ENCODE assay signal across 8 cellular contexts in genomic region chr2:201158111-201158929, GRCh38. TPM values are rescaled to one million over a fixed set of nuclear protein-coding genes. Genes with fewer than 3 reads are reported as not detected.
DNase-seq lines count a peak whose midpoint lies in the region; ATAC-seq and TF ChIP-seq lines count a peak whose summit lies in the region.

No MANE protein-coding gene starts in this region.

- peaks cover 40% of the 10 kb centered on the region for H3K36me3 ChIP-seq in CD8-positive, alpha-beta memory T cell (ENCODE audit: insufficient read depth, low read length)
- peaks cover 79% of the 10 kb centered on the region for H3K36me3 ChIP-seq in endodermal cell (ENCODE audit: control insufficient read depth, insufficient read depth, low read length)
- H3K36me3 ChIP-seq in mesodermal cell (ENCODE audit: control insufficient read depth, insufficient read depth, low read length): peaks cover 56% of the 10 kb centered on the region
- H3K36me3 ChIP-seq in thymus (ENCODE audit: control insufficient read depth, insufficient read depth): peaks cover 50% of the 10 kb centered on the region

- ATAC-seq in GM18873 (IDR thresholded peaks at IDR 0.05; ENCODE audit: low FRiP score, unreplicated experiment): peak; percentile 93
- ATAC-seq in HG03097 (IDR thresholded peaks at IDR 0.05; ENCODE audit: low FRiP score, unreplicated experiment): peak; percentile 77
- peak; percentile 92 for ATAC-seq in WTC11

- peak overlapping the region in 2 of 7 donors; percentile 6 to 45 for H3K4me3 Mint-ChIP-seq in CD8-positive, alpha-beta memory T cell
- H3K4me3 Mint-ChIP-seq in WTC11: no peak overlapping the region
- no peak overlapping the region for H3K4me3 Mint-ChIP-seq in endodermal cell

- H3K9me3 Mint-ChIP-seq in CD8-positive, alpha-beta memory T cell: no peaks in the 10 kb centered on the region
- H3K9me3 Mint-ChIP-seq in WTC11: no peaks in the 10 kb centered on the region
- no peaks in the 10 kb centered on the region for H3K9me3 Mint-ChIP-seq in endodermal cell

- H3K9ac ChIP-seq in endodermal cell (ENCODE audit: extremely low read depth, low read length, poor library complexity, severe bottlenecking): no peak overlapping the region

- peaks cover 14 to 32% (median 30%) of the 10 kb centered on the region in 3 donors for H3K4me1 Mint-ChIP-seq in CD8-positive, alpha-beta memory T cell
- H3K4me1 Mint-ChIP-seq in WTC11 (peaks cover 13% of the 10 kb centered on the region), endodermal cell (peaks cover 16% of the 10 kb centered on the region)

- peak; percentile 14 to 77 (median 56) for DNase-seq in CD8-positive, alpha-beta memory T cell
- DNase-seq in NCI-H2227 (lab: John Stamatoyannopoulos, UW; ENCODE audit: unreplicated experiment): peak; percentile 81
- peak; percentile 51 for DNase-seq in WTC11 (ENCODE audit: low spot score)
- DNase-seq in endodermal cell: peak; percentile 89

- no peak overlapping the region for H3K4me3 ChIP-seq in CD8-positive, alpha-beta memory T cell (ENCODE audit: low read length)
- H3K4me3 ChIP-seq in endodermal cell (ENCODE audit: low read length) (peak overlapping the region; percentile 14), mesodermal cell (ENCODE audit: extremely low read depth, insufficient read depth, low read length, poor library complexity, severe bottlenecking) (no peak overlapping the region), thymus (ENCODE audit: low read length) (no peak overlapping the region)

- H3K27me3 Mint-ChIP-seq in CD8-positive, alpha-beta memory T cell: no peaks in the 10 kb centered on the region
- H3K27me3 Mint-ChIP-seq in WTC11 (ENCODE audit: low read depth) (no peaks in the 10 kb centered on the region), endodermal cell (ENCODE audit: insufficient read depth) (no peaks in the 10 kb centered on the region)

- H3K27ac ChIP-seq in CD8-positive, alpha-beta memory T cell (ENCODE audit: low read depth, low read length): no peak overlapping the region
- H3K27ac ChIP-seq in endodermal cell (ENCODE audit: low read depth, low read length): peak overlapping the region; percentile 45
- peak overlapping the region; percentile 86 for H3K27ac ChIP-seq in mesodermal cell (ENCODE audit: low read depth, low read length, severe bottlenecking)
- peak overlapping the region; percentile 65 for H3K27ac ChIP-seq in thymus (ENCODE audit: low read depth)

- H3K4me1 ChIP-seq in CD8-positive, alpha-beta memory T cell (ENCODE audit: insufficient read depth, low read length): peaks cover 9% of the 10 kb centered on the region
- H3K4me1 ChIP-seq in endodermal cell (ENCODE audit: control insufficient read depth, insufficient read depth, low read length) (peaks cover 8% of the 10 kb centered on the region), mesodermal cell (ENCODE audit: control insufficient read depth, insufficient read depth, low read length, poor library complexity, severe bottlenecking) (peaks cover 11% of the 10 kb centered on the region), thymus (ENCODE audit: control insufficient read depth, insufficient read depth, low read length) (no peaks in the 10 kb centered on the region)

- no peaks in the 10 kb centered on the region for H3K27me3 ChIP-seq in CD8-positive, alpha-beta memory T cell (ENCODE audit: insufficient read depth, low read length, poor library complexity, severe bottlenecking)
- no peaks in the 10 kb centered on the region for H3K27me3 ChIP-seq in endodermal cell (ENCODE audit: control insufficient read depth, insufficient read depth, low read length, poor library complexity, severe bottlenecking)
- H3K27me3 ChIP-seq in thymus (ENCODE audit: control insufficient read depth, insufficient read depth): no peaks in the 10 kb centered on the region

- TF ChIP-seq CTCF in WTC11 (IDR thresholded peaks at IDR 0.05) (peak; percentile 7; the same call in 1 of the 2 replicates), endodermal cell (conservative IDR thresholded peaks at IDR 0.05) (peak; percentile 89)

- POLR2A ChIA-PET in CD8-positive, alpha-beta memory T cell (lab: Charles Lee): interaction anchor here (0.6 to 1.9 kb wide), 8 partner anchors 14 to 195 kb away, joined by 3 to 33 read pairs (median 4); partner anchors contain the start of genes CFLAR and ORC2
- POLR2A ChIA-PET in WTC11 (lab: Charles Lee): interaction anchor here (0.6 to 1.8 kb wide), 5 partner anchors 41 to 294 kb away, joined by 3 to 6 read pairs (median 3); partner anchors contain the start of gene CLK1

- no peaks in the 10 kb centered on the region for H3K9me3 ChIP-seq in CD8-positive, alpha-beta memory T cell (ENCODE audit: low read length)
- H3K9me3 ChIP-seq in endodermal cell (ENCODE audit: control insufficient read depth, low read length): peaks cover 10% of the 10 kb centered on the region
- no peaks in the 10 kb centered on the region for H3K9me3 ChIP-seq in mesodermal cell (ENCODE audit: control insufficient read depth, low read length)
- no peaks in the 10 kb centered on the region for H3K9me3 ChIP-seq in thymus (ENCODE audit: control insufficient read depth)

- H3K36me3 Mint-ChIP-seq in CD8-positive, alpha-beta memory T cell: peaks cover 4 to 87% (median 31%) of the 10 kb centered on the region in 3 donors
- H3K36me3 Mint-ChIP-seq in WTC11: no peaks in the 10 kb centered on the region
- H3K36me3 Mint-ChIP-seq in endodermal cell (ENCODE audit: low read depth): peaks cover 75% of the 10 kb centered on the region

- 54% methylated on average over 3 of the region's 5 CpGs; no CpG with 5 or more reads in 1 of the 2 experiments for WGBS in endodermal cell (ENCODE audit: insufficient coverage in 1 of 2, insufficient read length in 1 of 2), 2 experiments
- 36% methylated on average over 2 of the region's 5 CpGs; no CpG with 5 or more reads in 1 of the 2 experiments for WGBS in mesodermal cell (ENCODE audit: insufficient coverage in 2 of 2), 2 experiments
- whole genome bisulfite sequencing in thymus: 67% methylated on average over 5 of the region's 5 CpGs

- CTCF ChIA-PET in CD8-positive, alpha-beta memory T cell (lab: Charles Lee): interaction anchor here (0.7 to 4.1 kb wide), 32 partner anchors 9 to 446 kb away, joined by 3 to 71 read pairs (median 5); partner anchors contain the start of genes CASP10, CFLAR, HYCC2 and NDUFB3
- CTCF ChIA-PET in WTC11 (lab: Charles Lee): interaction anchor here (0.5 to 2.2 kb wide), 44 partner anchors 11 to 332 kb away, joined by 3 to 42 read pairs (median 5); partner anchors contain the start of genes CASP10, HYCC2, NDUFB3 and ORC2

- peak overlapping the region; percentile 72 to 97 (median 90) for H3K27ac Mint-ChIP-seq in CD8-positive, alpha-beta memory T cell
- peak overlapping the region; percentile 91 for H3K27ac Mint-ChIP-seq in WTC11
- peak overlapping the region; percentile 87 for H3K27ac Mint-ChIP-seq in endodermal cell

TF ChIP-seq in WTC11, 78 proteins besides CTCF, POLR2A, EP300 and RAD21:
- TF ChIP-seq EMX1 (CRISPR knock-in tag; IDR thresholded peaks at IDR 0.05): no peak
- peak; percentile 80 for TF ChIP-seq USF1 (CRISPR knock-in tag; IDR thresholded peaks at IDR 0.05)
- peak; percentile 87 for TF ChIP-seq USF2 (CRISPR knock-in tag; IDR thresholded peaks at IDR 0.05)
- TF ChIP-seq SMAD3 (CRISPR knock-in tag; IDR thresholded peaks at IDR 0.05; ENCODE audit: borderline replicate concordance): no peak

RNA-seq across cellular contexts. Expression of gene CASP10, which starts 24.6 kb away (rescaled TPM):
- total RNA-seq in CD8-positive, alpha-beta memory T cell: 1 to 10 TPM; 6.7 to 7.3 TPM
- 8.1 TPM for polyA plus RNA-seq in CD8-positive, alpha-beta memory T cell
- total RNA-seq in WTC11 (2021) (2.8 to 2.9 TPM (median 2.8 TPM) in 3 replicates), endodermal cell (10 to 100 TPM in 1 of 2 donors, 1 to 10 TPM in 1; 6.0 to 24.5 TPM)
- polyA plus RNA-seq in endodermal cell (2013, experiment 1 of 2): 0.93 TPM
- 0.99 TPM for polyA plus RNA-seq in endodermal cell (2013, experiment 2 of 2)
- 6.2 TPM for polyA plus RNA-seq in mesodermal cell (2013, experiment 1 of 2)
- polyA plus RNA-seq in mesodermal cell (2013, experiment 2 of 2): 4.9 TPM
- polyA plus RNA-seq in thymus: 7.7 TPM

RNA-seq across cellular contexts. Expression of gene CFLAR, which starts 42.4 kb away (rescaled TPM):
- 100 to 1,000 TPM; 291 to 303 TPM for total RNA-seq in CD8-positive, alpha-beta memory T cell
- 172 TPM for polyA plus RNA-seq in CD8-positive, alpha-beta memory T cell
- total RNA-seq in WTC11 (2021) (18.2 to 21.5 TPM (median 19.9 TPM) in 3 replicates), endodermal cell (100 to 1,000 TPM; 168 to 197 TPM)
- polyA plus RNA-seq in endodermal cell (2013, experiment 1 of 2): 29.0 TPM
- 34.7 TPM for polyA plus RNA-seq in endodermal cell (2013, experiment 2 of 2)
- polyA plus RNA-seq in mesodermal cell (2013, experiment 1 of 2): 58.5 TPM
- polyA plus RNA-seq in mesodermal cell (2013, experiment 2 of 2): 42.6 TPM
- polyA plus RNA-seq in thymus: 84.5 TPM
